ENCODE assay signal across 9 cellular contexts in the genomic region with DNA sequence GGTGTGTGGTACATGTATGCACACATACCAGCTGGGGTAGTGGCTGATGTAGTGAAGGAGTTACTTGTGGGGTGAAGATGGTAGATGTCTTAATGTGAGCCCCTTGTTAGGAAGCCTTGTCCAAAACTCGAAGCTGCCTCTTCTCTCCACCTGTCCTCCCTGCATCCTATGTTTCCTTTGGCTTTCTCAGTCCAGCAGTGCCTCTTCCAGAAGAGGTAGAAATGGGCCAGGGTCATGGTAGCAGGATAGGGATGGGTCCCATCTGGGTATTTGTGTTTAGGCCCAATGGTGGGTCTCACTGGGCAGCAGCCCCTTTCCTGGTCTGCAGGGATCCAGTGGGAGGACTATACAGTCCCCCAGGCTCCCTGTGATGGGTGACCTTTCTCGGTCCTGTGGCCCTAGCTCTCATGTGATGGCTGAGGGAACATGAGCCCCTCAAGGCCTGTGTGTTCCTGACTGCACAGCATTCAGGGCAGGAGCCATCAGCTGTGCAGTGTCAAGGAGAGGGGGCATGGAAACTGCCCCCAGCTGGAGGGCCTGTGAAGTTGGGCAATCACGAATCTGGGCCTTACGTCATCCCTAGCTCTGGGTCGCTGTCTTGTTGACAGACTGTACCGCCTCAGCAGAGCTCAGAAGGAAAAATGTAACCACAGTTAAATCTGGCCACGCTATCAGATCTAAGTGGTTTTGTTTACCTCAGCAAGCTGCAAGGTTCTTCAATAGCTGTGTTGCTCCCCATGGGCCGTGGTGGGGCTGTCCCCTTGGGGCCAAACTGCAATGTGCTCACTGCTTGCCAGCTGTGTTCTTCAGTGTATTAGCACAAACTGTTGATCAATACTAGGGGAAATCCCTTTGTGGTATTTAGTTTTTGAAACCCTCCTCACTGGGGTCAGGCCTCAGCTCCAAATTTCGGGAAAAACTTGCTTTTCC.
DNase-seq lines count a peak whose midpoint lies in the region; ATAC-seq and TF ChIP-seq lines count a peak whose summit lies in the region.
"Had no signal": no experiment of that assay in that cellular context is flagged by ENCODE, and none has a peak within 500 bp of the region (broad histone marks: within the 10 kb centered on the region; RNA-seq: fewer than 3 reads in every experiment).

No MANE protein-coding gene starts in this region.

- H3K9me3 ChIP-seq in right cardiac atrium (ENCODE audit: control insufficient read depth, low read length) (no peaks in the 10 kb centered on the region), fibroblast of lung (ENCODE audit: control insufficient read depth, insufficient read depth, low read depth, low read length) (no peaks in the 10 kb centered on the region)
- H3K9me3 ChIP-seq: Caco-2 had no signal

- H3K36me3 ChIP-seq in fibroblast of lung (ENCODE audit: control insufficient read depth, insufficient read depth, low read length), result no peaks in the 10 kb centered on the region

- no peaks in the 10 kb centered on the region for H3K27me3 ChIP-seq in right cardiac atrium (ENCODE audit: control insufficient read depth, insufficient read depth)
- no peaks in the 10 kb centered on the region for H3K27me3 ChIP-seq in fibroblast of lung (ENCODE audit: control insufficient read depth, insufficient read depth, low read length)

- TF ChIP-seq CTCF in NB4 (IDR thresholded peaks at IDR 0.05; ENCODE audit: low read depth, low read length), result no peak
- TF ChIP-seq CTCF in fibroblast of lung (conservative IDR thresholded peaks at IDR 0.05 in 1 of 2, IDR thresholded peaks at IDR 0.05 in 1 of 2; ENCODE audit: low read depth in 1 of 2, low read length in 2 of 2), result no peak

- H3K4me1 ChIP-seq in right cardiac atrium (ENCODE audit: control insufficient read depth, insufficient read depth, low read length) (no peaks in the 10 kb centered on the region), fibroblast of lung (ENCODE audit: control insufficient read depth, extremely low read depth, insufficient read depth, low read length) (no peaks in the 10 kb centered on the region)

- no peak overlapping the region for H3K4me2 ChIP-seq in fibroblast of lung (ENCODE audit: extremely low read depth, insufficient read depth, low read length)

- 67% methylated on average over 9 of the region's 9 CpGs for WGBS in right cardiac atrium

- intact Hi-C loops in right cardiac atrium (cut with DNase I) (no loop called here), left ventricle myocardium superior (cut with micrococcal nuclease) (no loop called here), head of caudate nucleus (cut with DNase I) (no loop called here)

- ATAC-seq in right cardiac atrium (peak; percentile 26 to 42), left ventricle myocardium superior (no peak), GM21528 (IDR thresholded peaks at IDR 0.05; ENCODE audit: low FRiP score, unreplicated experiment) (no peak)

- DNase-seq in right cardiac atrium (no peak), left ventricle myocardium superior (no peak), NB4 (ENCODE audit: low read depth) (peak; percentile 64), fibroblast of lung (ENCODE audit: low read depth in 2 of 2) (peak; percentile 78 to 93), head of caudate nucleus (no peak)
- DNase-seq in activated effector memory CD4-positive, alpha-beta T cell treated with Interleukin-2 at 50 U/mL for 16 hours, result no peak
- DNase-seq in activated naive CD4-positive, alpha-beta T cell treated with Interleukin-2 at 50 U/mL for 16 hours, result no peak

- no peaks in the 10 kb centered on the region for H4K20me1 ChIP-seq in fibroblast of lung (ENCODE audit: control insufficient read depth, extremely low read depth, insufficient read depth, low read length)

- no peaks in the 10 kb centered on the region for H3K79me2 ChIP-seq in fibroblast of lung (ENCODE audit: control insufficient read depth, insufficient read depth, low read length)

- H3K9ac ChIP-seq in fibroblast of lung (ENCODE audit: insufficient read depth, low read length), result no peak overlapping the region

- H3K27ac ChIP-seq in right cardiac atrium (ENCODE audit: low read length) (no peak overlapping the region), fibroblast of lung (ENCODE audit: insufficient read depth, low read length) (no peak overlapping the region)

- H3K4me3 ChIP-seq in right cardiac atrium (ENCODE audit: low read length), result no peak overlapping the region
- no peak overlapping the region for H3K4me3 ChIP-seq in NB4 (ENCODE audit: low read depth, low read length)
- no peak overlapping the region for H3K4me3 ChIP-seq in fibroblast of lung (replicated peaks in 1 of 4; ENCODE audit: control extremely low read depth in 1 of 4, insufficient read depth in 1 of 4, low read depth in 3 of 4, low read length in 4 of 4)

- no peak overlapping the region for H2AFZ ChIP-seq in fibroblast of lung (ENCODE audit: low read length)

- TF ChIP-seq POLR2A in NB4 (IDR thresholded peaks at IDR 0.05; ENCODE audit: extremely low read depth, insufficient read length), result no peak

Comparison
In these comparisons a context has a peak if more than half of its experiments do, and no peak if none do; other contexts are left out.
1. ATAC-seq: peak in right cardiac atrium (2 of 2); none in left ventricle myocardium superior (single experiment) and GM21528 (single experiment).
2. DNase-seq: peak in NB4 (single experiment) and fibroblast of lung (2 of 2); none in right cardiac atrium (0 of 3), left ventricle myocardium superior (single experiment), activated effector memory CD4-positive, alpha-beta T cell treated with Interleukin-2 at 50 U/mL for 16 hours (single experiment), activated naive CD4-positive, alpha-beta T cell treated with Interleukin-2 at 50 U/mL for 16 hours (single experiment) and head of caudate nucleus (0 of 42).